Comparison of ENCODE assay signal across 1 cellular context in the genomic region with DNA sequence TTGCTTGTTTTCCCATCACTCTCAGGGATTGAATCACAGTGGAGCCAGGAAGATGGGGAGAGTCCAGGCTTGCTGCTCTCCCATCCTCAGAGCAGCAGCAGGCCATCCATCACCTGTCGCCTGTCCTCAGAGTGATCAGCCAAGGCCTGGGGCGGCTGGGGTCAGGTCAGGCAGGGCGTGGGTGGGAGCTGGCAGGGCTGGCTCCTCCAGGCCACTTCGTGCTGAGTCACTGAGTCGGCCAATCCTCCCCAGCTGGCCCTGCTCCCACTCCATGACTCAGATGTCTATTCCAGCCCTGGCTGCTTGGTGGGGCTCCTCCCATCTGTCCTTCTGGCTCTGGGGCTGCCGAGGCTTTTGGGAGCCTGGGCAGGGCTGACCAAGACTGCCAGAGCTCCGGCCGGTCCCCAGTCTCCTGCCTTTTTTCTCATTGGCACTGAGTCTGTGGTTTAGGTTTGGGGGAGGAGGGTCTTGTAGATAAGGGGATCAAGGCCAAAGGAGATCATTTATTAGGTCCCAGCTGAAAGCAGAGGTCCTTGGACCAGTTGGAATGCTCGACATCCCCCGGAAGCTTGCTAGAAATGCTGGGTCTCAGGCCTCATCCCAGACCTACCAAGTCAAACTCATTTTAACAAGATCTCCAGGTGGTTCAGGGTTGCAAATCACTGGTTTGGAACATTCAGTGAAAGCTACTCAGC.
TF ChIP-seq lines count a peak whose summit lies in the region.

No MANE protein-coding gene starts in this region.

TF ChIP-seq in K562, 482 proteins besides CTCF, POLR2A, EP300 and RAD21 (continued from another document and continues in another):
- peak in 1 of 2 experiments; percentile 13; a peak in 1 of 4 replicates for TF ChIP-seq ETV6 (IDR thresholded peaks at IDR 0.05; ENCODE audit: borderline replicate concordance in 1 of 2, low read depth in 2 of 2, low read length in 1 of 2)
- TF ChIP-seq ETV6 (CRISPR knock-in tag; IDR thresholded peaks at IDR 0.05; ENCODE audit: borderline replicate concordance): no peak
- TF ChIP-seq ZNF561 (CRISPR knock-in tag; conservative IDR thresholded peaks at IDR 0.05): no peak
- no peak for TF ChIP-seq MIER1 (IDR thresholded peaks at IDR 0.05; ENCODE audit: low read depth)
- no peak for TF ChIP-seq FOXA3 (CRISPR knock-in tag; conservative IDR thresholded peaks at IDR 0.05 in 1 of 2, IDR thresholded peaks at IDR 0.05 in 1 of 2)
- TF ChIP-seq PHTF2 (CRISPR knock-in tag; IDR thresholded peaks at IDR 0.05): no peak
- peak; percentile 95 for TF ChIP-seq SMAD4 (CRISPR knock-in tag; conservative IDR thresholded peaks at IDR 0.05)
- peak; percentile 9; the same call in 1 of the 2 replicates for TF ChIP-seq MTA2 (IDR thresholded peaks at IDR 0.05; ENCODE audit: low read depth)
- TF ChIP-seq, protein P1, sequence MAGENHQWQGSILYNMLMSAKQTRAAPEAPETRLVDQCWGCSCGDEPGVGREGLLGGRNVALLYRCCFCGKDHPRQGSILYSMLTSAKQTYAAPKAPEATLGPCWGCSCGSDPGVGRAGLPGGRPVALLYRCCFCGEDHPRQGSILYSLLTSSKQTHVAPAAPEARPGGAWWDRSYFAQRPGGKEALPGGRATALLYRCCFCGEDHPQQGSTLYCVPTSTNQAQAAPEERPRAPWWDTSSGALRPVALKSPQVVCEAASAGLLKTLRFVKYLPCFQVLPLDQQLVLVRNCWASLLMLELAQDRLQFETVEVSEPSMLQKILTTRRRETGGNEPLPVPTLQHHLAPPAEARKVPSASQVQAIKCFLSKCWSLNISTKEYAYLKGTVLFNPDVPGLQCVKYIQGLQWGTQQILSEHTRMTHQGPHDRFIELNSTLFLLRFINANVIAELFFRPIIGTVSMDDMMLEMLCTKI (IDR thresholded peaks at IDR 0.05; ENCODE audit: partially characterized antibody): no peak
- no peak for TF ChIP-seq ETS2 (tag; IDR thresholded peaks at IDR 0.05; ENCODE audit: borderline replicate concordance, poor library complexity, severe bottlenecking)
- no peak for TF ChIP-seq HNRNPL (IDR thresholded peaks at IDR 0.05; ENCODE audit: low read depth, low read length)
- TF ChIP-seq BCOR (IDR thresholded peaks at IDR 0.05): peak; percentile 49; the same call in 1 of the 2 replicates
- no peak for TF ChIP-seq CBX5 (IDR thresholded peaks at IDR 0.05; ENCODE audit: borderline replicate concordance, low read depth)
- TF ChIP-seq KLF1 (tag; IDR thresholded peaks at IDR 0.05): peak; percentile 20; the same call in 1 of the 2 replicates
- no peak for TF ChIP-seq RHOXF2B (CRISPR knock-in tag; conservative IDR thresholded peaks at IDR 0.05)
- TF ChIP-seq, protein P2, sequence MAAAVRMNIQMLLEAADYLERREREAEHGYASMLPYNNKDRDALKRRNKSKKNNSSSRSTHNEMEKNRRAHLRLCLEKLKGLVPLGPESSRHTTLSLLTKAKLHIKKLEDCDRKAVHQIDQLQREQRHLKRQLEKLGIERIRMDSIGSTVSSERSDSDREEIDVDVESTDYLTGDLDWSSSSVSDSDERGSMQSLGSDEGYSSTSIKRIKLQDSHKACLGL (CRISPR knock-in tag; IDR thresholded peaks at IDR 0.05; ENCODE audit: borderline replicate concordance, poor library complexity, severe bottlenecking): no peak
- no peak for TF ChIP-seq ZNF174 (CRISPR knock-in tag; IDR thresholded peaks at IDR 0.05)
- no peak for TF ChIP-seq SMAD2 (IDR thresholded peaks at IDR 0.05; ENCODE audit: low read depth, low read length)
- peak; percentile 76 for TF ChIP-seq LEF1 (IDR thresholded peaks at IDR 0.05)
- TF ChIP-seq SRSF3 (IDR thresholded peaks at IDR 0.05; ENCODE audit: insufficient read depth, low read length): no peak
- TF ChIP-seq YY1 (IDR thresholded peaks at IDR 0.05; ENCODE audit: borderline replicate concordance in 1 of 3, control insufficient read depth in 1 of 3, extremely low read depth in 1 of 3, insufficient read depth in 3 of 3, insufficient read length in 1 of 3, insufficient replicate concordance in 2 of 3, low read depth in 1 of 3, low read length in 2 of 3): peak in 2 of 3 experiments; percentile 21 to 40
- TF ChIP-seq, protein P3, sequence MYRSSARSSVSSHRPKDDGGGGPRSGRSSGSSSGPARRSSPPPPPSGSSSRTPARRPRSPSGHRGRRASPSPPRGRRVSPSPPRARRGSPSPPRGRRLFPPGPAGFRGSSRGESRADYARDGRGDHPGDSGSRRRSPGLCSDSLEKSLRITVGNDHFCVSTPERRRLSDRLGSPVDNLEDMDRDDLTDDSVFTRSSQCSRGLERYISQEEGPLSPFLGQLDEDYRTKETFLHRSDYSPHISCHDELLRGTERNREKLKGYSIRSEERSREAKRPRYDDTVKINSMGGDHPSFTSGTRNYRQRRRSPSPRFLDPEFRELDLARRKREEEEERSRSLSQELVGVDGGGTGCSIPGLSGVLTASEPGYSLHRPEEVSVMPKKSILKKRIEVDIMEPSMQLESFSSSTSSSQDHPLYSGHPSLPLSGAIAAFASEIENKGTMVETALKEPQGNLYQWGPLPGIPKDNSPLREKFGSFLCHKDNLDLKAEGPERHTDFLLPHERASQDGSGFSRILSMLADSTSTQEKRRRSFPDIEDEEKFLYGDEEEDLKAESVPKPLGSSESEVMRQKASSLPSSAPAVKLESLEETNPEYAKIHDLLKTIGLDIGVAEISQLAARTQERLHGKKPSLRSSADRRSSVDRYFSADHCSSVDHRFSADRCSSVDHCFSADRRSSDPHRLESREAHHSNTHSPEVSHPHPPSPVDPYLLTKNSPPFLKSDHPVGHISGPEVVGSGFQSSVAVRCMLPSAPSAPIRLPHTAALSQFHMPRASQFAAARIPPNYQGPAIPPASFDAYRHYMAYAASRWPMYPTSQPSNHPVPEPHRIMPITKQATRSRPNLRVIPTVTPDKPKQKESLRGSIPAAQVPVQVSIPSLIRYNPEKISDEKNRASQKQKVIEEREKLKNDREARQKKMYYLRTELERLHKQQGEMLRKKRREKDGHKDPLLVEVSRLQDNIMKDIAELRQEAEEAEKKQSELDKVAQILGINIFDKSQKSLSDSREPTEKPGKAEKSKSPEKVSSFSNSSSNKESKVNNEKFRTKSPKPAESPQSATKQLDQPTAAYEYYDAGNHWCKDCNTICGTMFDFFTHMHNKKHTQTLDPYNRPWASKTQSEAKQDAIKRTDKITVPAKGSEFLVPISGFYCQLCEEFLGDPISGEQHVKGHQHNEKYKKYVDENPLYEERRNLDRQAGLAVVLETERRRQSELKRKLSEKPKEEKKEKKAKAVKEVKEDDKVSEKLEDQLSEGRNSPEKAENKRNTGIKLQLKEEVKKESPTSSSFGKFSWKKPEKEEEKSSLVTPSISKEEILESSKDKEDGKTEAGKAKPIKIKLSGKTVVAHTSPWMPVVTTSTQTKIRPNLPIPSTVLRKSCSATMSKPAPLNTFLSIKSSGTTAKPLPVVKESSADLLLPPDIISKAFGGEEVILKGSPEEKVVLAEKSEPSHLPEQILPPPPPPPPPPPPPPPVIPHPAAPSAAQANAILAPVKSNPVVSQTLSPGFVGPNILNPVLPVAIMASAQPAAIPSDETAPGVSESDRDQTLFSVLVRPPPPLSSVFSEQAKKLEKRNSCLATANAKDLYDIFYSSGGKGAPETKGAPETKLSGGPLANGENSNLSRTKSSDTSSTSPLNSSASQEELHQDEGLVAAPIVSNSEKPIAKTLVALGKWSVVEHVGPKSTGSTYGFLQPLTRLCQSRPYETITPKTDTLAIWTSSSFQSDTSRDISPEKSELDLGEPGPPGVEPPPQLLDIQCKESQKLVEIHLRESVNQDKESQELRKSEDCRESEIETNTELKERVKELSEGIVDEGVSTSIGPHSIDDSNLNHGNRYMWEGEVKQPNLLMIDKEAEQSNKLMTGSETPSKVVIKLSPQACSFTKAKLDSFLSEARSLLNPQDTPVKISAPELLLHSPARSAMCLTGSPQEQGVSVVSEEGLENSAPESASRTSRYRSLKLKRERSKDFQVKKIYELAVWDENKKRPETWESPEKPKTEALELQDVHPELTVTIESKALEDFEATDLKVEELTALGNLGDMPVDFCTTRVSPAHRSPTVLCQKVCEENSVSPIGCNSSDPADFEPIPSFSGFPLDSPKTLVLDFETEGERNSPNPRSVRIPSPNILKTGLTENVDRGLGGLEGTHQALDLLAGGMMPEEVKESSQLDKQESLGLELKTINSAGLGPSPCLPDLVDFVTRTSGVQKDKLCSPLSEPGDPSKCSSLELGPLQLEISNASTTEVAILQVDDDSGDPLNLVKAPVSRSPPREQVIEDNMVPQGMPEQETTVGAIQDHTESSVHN (IDR thresholded peaks at IDR 0.05; ENCODE audit: borderline replicate concordance in 1 of 2, low read depth in 1 of 2): peak in 1 of 2 experiments; percentile 93; a peak in 1 of 4 replicates
- peak; percentile 98 for TF ChIP-seq TAF9B (IDR thresholded peaks at IDR 0.05; ENCODE audit: partially characterized antibody)
- TF ChIP-seq TAF1 (IDR thresholded peaks at IDR 0.05; ENCODE audit: control insufficient read depth, extremely low read depth, insufficient read depth, low read length, severe bottlenecking): peak; percentile 34
- peak; percentile 44 for TF ChIP-seq CREB1 (IDR thresholded peaks at IDR 0.05)
- peak; percentile 20; the same call in 1 of the 2 replicates for TF ChIP-seq CREB1 (CRISPR knock-in tag; IDR thresholded peaks at IDR 0.05)
- peak; percentile 39 for TF ChIP-seq BHLHE40 (IDR thresholded peaks at IDR 0.05; ENCODE audit: low read length)
- TF ChIP-seq CHCHD3 (CRISPR knock-in tag; IDR thresholded peaks at IDR 0.05): no peak
- TF ChIP-seq, protein P4, sequence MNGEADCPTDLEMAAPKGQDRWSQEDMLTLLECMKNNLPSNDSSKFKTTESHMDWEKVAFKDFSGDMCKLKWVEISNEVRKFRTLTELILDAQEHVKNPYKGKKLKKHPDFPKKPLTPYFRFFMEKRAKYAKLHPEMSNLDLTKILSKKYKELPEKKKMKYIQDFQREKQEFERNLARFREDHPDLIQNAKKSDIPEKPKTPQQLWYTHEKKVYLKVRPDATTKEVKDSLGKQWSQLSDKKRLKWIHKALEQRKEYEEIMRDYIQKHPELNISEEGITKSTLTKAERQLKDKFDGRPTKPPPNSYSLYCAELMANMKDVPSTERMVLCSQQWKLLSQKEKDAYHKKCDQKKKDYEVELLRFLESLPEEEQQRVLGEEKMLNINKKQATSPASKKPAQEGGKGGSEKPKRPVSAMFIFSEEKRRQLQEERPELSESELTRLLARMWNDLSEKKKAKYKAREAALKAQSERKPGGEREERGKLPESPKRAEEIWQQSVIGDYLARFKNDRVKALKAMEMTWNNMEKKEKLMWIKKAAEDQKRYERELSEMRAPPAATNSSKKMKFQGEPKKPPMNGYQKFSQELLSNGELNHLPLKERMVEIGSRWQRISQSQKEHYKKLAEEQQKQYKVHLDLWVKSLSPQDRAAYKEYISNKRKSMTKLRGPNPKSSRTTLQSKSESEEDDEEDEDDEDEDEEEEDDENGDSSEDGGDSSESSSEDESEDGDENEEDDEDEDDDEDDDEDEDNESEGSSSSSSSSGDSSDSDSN (IDR thresholded peaks at IDR 0.05; ENCODE audit: borderline replicate concordance in 1 of 2, low read depth in 2 of 2, low read length in 2 of 2): peak in 1 of 2 experiments; percentile 65; a peak in 1 of 4 replicates
- TF ChIP-seq, protein P5, sequence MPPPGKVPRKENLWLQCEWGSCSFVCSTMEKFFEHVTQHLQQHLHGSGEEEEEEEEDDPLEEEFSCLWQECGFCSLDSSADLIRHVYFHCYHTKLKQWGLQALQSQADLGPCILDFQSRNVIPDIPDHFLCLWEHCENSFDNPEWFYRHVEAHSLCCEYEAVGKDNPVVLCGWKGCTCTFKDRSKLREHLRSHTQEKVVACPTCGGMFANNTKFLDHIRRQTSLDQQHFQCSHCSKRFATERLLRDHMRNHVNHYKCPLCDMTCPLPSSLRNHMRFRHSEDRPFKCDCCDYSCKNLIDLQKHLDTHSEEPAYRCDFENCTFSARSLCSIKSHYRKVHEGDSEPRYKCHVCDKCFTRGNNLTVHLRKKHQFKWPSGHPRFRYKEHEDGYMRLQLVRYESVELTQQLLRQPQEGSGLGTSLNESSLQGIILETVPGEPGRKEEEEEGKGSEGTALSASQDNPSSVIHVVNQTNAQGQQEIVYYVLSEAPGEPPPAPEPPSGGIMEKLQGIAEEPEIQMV (tag; conservative IDR thresholded peaks at IDR 0.05; ENCODE audit: low read depth): no peak
- TF ChIP-seq, protein P6, sequence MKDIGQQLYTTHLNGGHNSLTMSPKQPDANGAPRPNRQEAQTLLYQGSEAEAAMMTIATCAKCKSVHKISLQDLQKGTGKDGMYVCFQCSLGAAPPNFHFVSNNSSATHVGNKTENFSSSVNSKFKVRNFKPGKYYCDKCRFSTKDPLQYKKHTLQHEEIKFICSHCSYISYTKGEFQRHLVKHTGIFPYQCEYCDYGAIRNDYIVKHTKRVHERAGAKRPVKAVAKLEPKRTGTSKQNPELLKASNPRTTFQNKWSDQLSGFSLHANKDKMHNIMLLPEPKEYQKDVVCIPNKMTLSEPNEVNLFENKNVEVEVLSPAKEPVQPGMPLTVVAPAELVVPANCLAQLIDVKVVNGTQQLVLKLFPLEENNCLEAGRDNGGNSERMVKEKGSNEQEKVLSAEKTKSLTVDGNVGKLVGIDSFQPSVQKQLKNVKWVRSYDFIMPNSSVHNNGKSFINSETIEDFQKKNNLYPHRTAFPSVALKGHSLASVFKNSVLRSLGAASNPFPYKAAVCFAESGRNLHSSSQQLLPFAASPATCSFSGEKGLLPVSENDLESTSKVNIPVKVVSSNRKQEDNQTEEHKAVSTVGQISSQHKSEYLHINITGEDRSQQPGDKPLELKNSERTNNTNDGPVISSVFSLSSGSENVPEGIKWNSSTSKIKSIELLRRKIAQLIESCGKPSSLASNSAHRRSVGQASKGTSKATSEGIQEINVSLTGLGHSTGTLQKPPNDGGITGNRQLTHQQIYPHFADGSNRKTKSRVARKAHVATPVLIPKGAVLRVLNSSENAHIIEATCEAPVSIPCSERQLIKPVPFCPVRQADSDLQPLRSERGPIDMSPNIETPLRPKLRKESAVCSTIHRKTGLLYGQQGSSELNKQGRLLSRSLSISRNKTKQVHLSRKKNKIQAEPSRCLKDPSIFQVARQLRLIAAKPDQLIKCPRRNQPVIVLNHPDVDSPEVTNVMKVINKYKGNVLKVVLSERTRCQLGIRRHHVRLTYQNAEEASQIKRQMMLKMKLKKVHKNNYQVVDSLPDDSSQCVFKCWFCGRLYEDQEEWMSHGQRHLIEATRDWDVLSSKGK (CRISPR knock-in tag; IDR thresholded peaks at IDR 0.05): no peak
- TF ChIP-seq ZNF830 (CRISPR knock-in tag; IDR thresholded peaks at IDR 0.05): no peak
- TF ChIP-seq LCOR (CRISPR knock-in tag; IDR thresholded peaks at IDR 0.05): no peak
- TF ChIP-seq RUNX1 (IDR thresholded peaks at IDR 0.05; ENCODE audit: low read depth): peak; percentile 70; the same call in 1 of the 2 replicates
- TF ChIP-seq, protein P7, sequence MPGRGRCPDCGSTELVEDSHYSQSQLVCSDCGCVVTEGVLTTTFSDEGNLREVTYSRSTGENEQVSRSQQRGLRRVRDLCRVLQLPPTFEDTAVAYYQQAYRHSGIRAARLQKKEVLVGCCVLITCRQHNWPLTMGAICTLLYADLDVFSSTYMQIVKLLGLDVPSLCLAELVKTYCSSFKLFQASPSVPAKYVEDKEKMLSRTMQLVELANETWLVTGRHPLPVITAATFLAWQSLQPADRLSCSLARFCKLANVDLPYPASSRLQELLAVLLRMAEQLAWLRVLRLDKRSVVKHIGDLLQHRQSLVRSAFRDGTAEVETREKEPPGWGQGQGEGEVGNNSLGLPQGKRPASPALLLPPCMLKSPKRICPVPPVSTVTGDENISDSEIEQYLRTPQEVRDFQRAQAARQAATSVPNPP (IDR thresholded peaks at IDR 0.05; ENCODE audit: borderline replicate concordance, insufficient read depth, insufficient read length): no peak
- no peak for TF ChIP-seq ZNF57 (CRISPR knock-in tag; IDR thresholded peaks at IDR 0.05)
- no peak for TF ChIP-seq MCM2 (IDR thresholded peaks at IDR 0.05; ENCODE audit: low read depth)
- TF ChIP-seq ZNF41 (CRISPR knock-in tag; conservative IDR thresholded peaks at IDR 0.05): no peak
